Comparison of ENCODE assay signal across 12 cellular contexts in genomic region chr1:164587617-164588367, GRCh38. TPM values are rescaled to one million over a fixed set of nuclear protein-coding genes. Genes with fewer than 3 reads are reported as not detected.
DNase-seq lines count a peak whose midpoint lies in the region; TF ChIP-seq lines count a peak whose summit lies in the region.
"Had no signal": no experiment of that assay in that cellular context is flagged by ENCODE, and none has a peak within 500 bp of the region (broad histone marks: within the 10 kb centered on the region; RNA-seq: fewer than 3 reads in every experiment).

No MANE protein-coding gene starts in this region.

- H3K4me1 Mint-ChIP-seq in activated CD4-positive, alpha-beta memory T cell treated with anti-CD3 and anti-CD28 coated beads, Interleukin-2, amount 10 ng/mL, durations not matched to agents 7 days and 5 days = no peaks in the 10 kb centered on the region
- H3K4me1 Mint-ChIP-seq: stimulated activated naive CD8-positive, alpha-beta T cell treated with anti-CD3 and anti-CD28 coated beads, Interleukin-15, amount 100 ng/mL, for 72 hours had no signal

- peaks cover 5% of the 10 kb centered on the region; the same call in 1 of the 2 replicates for H3K36me3 ChIP-seq in SJCRH30
- H3K36me3 ChIP-seq in iPS-20b (ENCODE audit: insufficient read depth, low read depth, low read length) = peaks cover 25% of the 10 kb centered on the region
- no peaks in the 10 kb centered on the region for H3K36me3 ChIP-seq in thyroid gland

- no peaks in the 10 kb centered on the region for H3K9me3 Mint-ChIP-seq in activated CD4-positive, alpha-beta memory T cell treated with anti-CD3 and anti-CD28 coated beads, Interleukin-2, amount 10 ng/mL, durations not matched to agents 7 days and 5 days
- H3K9me3 Mint-ChIP-seq: stimulated activated naive CD8-positive, alpha-beta T cell treated with anti-CD3 and anti-CD28 coated beads, Interleukin-15, amount 100 ng/mL, for 72 hours had no signal

- DNase-seq in NCI-H82 (lab: John Stamatoyannopoulos, UW) (peak; percentile 34), NCI-H82 treated with DMSO at 0.1 percent for 48 hours (lab: John Stamatoyannopoulos, UW; ENCODE audit: unreplicated experiment) (no peak), SJCRH30 (no peak), thyroid gland (no peak), T-helper 9 cell (no peak), NK-92 (lab: John Stamatoyannopoulos, UW; ENCODE audit: unreplicated experiment) (no peak)
- DNase-seq in activated CD4-positive, alpha-beta memory T cell treated with anti-CD3 and anti-CD28 coated beads, Interleukin-2, amount 10 ng/mL, durations not matched to agents 7 days and 5 days = no peak
- DNase-seq: activated CD4-positive, alpha-beta T cell treated with anti-CD3 and anti-CD28 coated beads for 1 hour; activated naive CD4-positive, alpha-beta T cell; dermis blood vessel endothelial cell; stimulated activated naive CD8-positive, alpha-beta T cell treated with anti-CD3 and anti-CD28 coated beads, Interleukin-15, amount 100 ng/mL, for 72 hours had no signal

- CTCF ChIA-PET in activated CD4-positive, alpha-beta memory T cell treated with anti-CD3 and anti-CD28 coated beads, Interleukin-2, amount 10 ng/mL, durations not matched to agents 7 days and 5 days (lab: Charles Lee) = no interaction called here

- POLR2A ChIA-PET in activated CD4-positive, alpha-beta memory T cell treated with anti-CD3 and anti-CD28 coated beads, Interleukin-2, amount 10 ng/mL, durations not matched to agents 7 days and 5 days (lab: Charles Lee) = no interaction called here

- no peak for TF ChIP-seq POLR2A in thyroid gland (IDR thresholded peaks at IDR 0.05)

- H3K27me3 ChIP-seq in SJCRH30 (no peaks in the 10 kb centered on the region), iPS-20b (ENCODE audit: insufficient read depth, low read length) (no peaks in the 10 kb centered on the region), thyroid gland (no peaks in the 10 kb centered on the region)

- no peaks in the 10 kb centered on the region for H3K27me3 Mint-ChIP-seq in activated CD4-positive, alpha-beta memory T cell treated with anti-CD3 and anti-CD28 coated beads, Interleukin-2, amount 10 ng/mL, durations not matched to agents 7 days and 5 days

- intact Hi-C loops in thyroid gland (cut with DNase I) = no loop called here

- H3K4me3 ChIP-seq in SJCRH30 (no peak overlapping the region; the same call in 1 of the 2 replicates), iPS-20b (ENCODE audit: low read length) (peak overlapping the region; percentile 46; the same call in 1 of the 2 replicates), thyroid gland (replicated peaks in 1 of 3) (no peak overlapping the region)

- no peak overlapping the region for H3K27ac Mint-ChIP-seq in activated CD4-positive, alpha-beta memory T cell treated with anti-CD3 and anti-CD28 coated beads, Interleukin-2, amount 10 ng/mL, durations not matched to agents 7 days and 5 days
- H3K27ac Mint-ChIP-seq: stimulated activated naive CD8-positive, alpha-beta T cell treated with anti-CD3 and anti-CD28 coated beads, Interleukin-15, amount 100 ng/mL, for 72 hours had no signal

- H3K4me1 ChIP-seq in SJCRH30 (peaks cover 15% of the 10 kb centered on the region), iPS-20b (ENCODE audit: insufficient read depth, low read length) (peaks cover 94% of the 10 kb centered on the region), thyroid gland (peaks cover 60 to 64% of the 10 kb centered on the region in 2 donors)

- no peak for TF ChIP-seq CTCF in thyroid gland (IDR thresholded peaks at IDR 0.05)

- no peak overlapping the region for H3K4me3 Mint-ChIP-seq in activated CD4-positive, alpha-beta memory T cell treated with anti-CD3 and anti-CD28 coated beads, Interleukin-2, amount 10 ng/mL, durations not matched to agents 7 days and 5 days
- H3K4me3 Mint-ChIP-seq: stimulated activated naive CD8-positive, alpha-beta T cell treated with anti-CD3 and anti-CD28 coated beads, Interleukin-15, amount 100 ng/mL, for 72 hours had no signal

- H3K9ac ChIP-seq in iPS-20b (ENCODE audit: low read depth, low read length) = peak overlapping the region; percentile 72; the same call in 1 of the 2 replicates

- WGBS in thyroid gland, 2 donors = 74% methylated on average over 10 of the region's 10 CpGs

- no peaks in the 10 kb centered on the region for H3K36me3 Mint-ChIP-seq in activated CD4-positive, alpha-beta memory T cell treated with anti-CD3 and anti-CD28 coated beads, Interleukin-2, amount 10 ng/mL, durations not matched to agents 7 days and 5 days (ENCODE audit: low read depth)

- H3K27ac ChIP-seq in SJCRH30 (peak overlapping the region; percentile 71; the same call in 1 of the 2 replicates), iPS-20b (ENCODE audit: low read length) (no peak overlapping the region), thyroid gland (peak overlapping the region; percentile 28 to 80 (median 79))

- H3K9me3 ChIP-seq in SJCRH30 (replicated peaks) (no peaks in the 10 kb centered on the region), iPS-20b (ENCODE audit: insufficient read depth, low read depth, low read length) (no peaks in the 10 kb centered on the region), thyroid gland (no peaks in the 10 kb centered on the region)

RNA-seq across cellular contexts. Expression of gene PBX1, which starts 28.8 kb away (rescaled TPM):
- 39.0 and 39.1 TPM in 2 replicates for total RNA-seq in SJCRH30 (2014; rRNA removed; shearing (Covaris generic))
- 100 to 1,000 TPM in 2 of 4 donors, 10 to 100 TPM in 2; 79.0 to 159 (median 102) TPM for total RNA-seq in thyroid gland
- total RNA-seq in activated CD4-positive, alpha-beta memory T cell treated with anti-CD3 and anti-CD28 coated beads, Interleukin-2, amount 10 ng/mL, durations not matched to agents 7 days and 5 days = under 1 TPM; 0.18 to 0.23 TPM

Comparison
In these comparisons a context has a peak if more than half of its experiments do, and no peak if none do; other contexts are left out.
1. RNA of gene PBX1, which starts 28.8 kb away (total RNA-seq): 79.0 to 159 TPM in thyroid gland and 39.0 to 39.1 TPM in SJCRH30; 0.18 to 0.23 TPM in activated CD4-positive, alpha-beta memory T cell treated with anti-CD3 and anti-CD28 coated beads, Interleukin-2, amount 10 ng/mL, durations not matched to agents 7 days and 5 days; every median in the first group is over 10 times any median in the second.